11 cellular contexts compared by ENCODE assay signal in genomic region chr14:100106661-100107112, GRCh38. TPM values are rescaled to one million over a fixed set of nuclear protein-coding genes. Genes with fewer than 3 reads are reported as not detected.
A peak's percentile ranks its signal among the peaks of the same experiment; 100 is the strongest.
DNase-seq lines count a peak whose midpoint lies in the region; ATAC-seq, FAIRE-seq and TF ChIP-seq lines count a peak whose summit lies in the region.
"Had no signal": no experiment of that assay in that cellular context is flagged by ENCODE, and none has a peak within 500 bp of the region (broad histone marks: within the 10 kb centered on the region; RNA-seq: fewer than 3 reads in every experiment).

No MANE protein-coding gene starts in this region.

- peaks cover 81% of the 10 kb centered on the region for H3K4me1 Mint-ChIP-seq in activated naive CD8-positive, alpha-beta T cell treated with anti-CD3 and anti-CD28 coated beads, Interleukin-2, amount 50 U/mL, for 24 hours

- H3K4me3 Mint-ChIP-seq in activated naive CD8-positive, alpha-beta T cell treated with anti-CD3 and anti-CD28 coated beads, Interleukin-2, amount 50 U/mL, for 24 hours = peak overlapping the region; percentile 65

- DNase-seq in stimulated activated CD4-positive, alpha-beta T cell treated with anti-CD3 and anti-CD28 coated beads, Interleukin-15, amount 100 ng/mL, for 24 hours = peak; percentile 35
- no peak for DNase-seq in stimulated activated CD4-positive, alpha-beta T cell treated with anti-CD3 and anti-CD28 coated beads, Interleukin-4, amount 100 ng/mL, for 4 hours
- no peak for DNase-seq in activated naive CD8-positive, alpha-beta T cell treated with anti-CD3 and anti-CD28 coated beads, Interleukin-2, amount 50 U/mL, for 24 hours
- no peak for DNase-seq in left lobe of liver (ENCODE audit: low spot score)
- no peak for DNase-seq in DMS53 (lab: John Stamatoyannopoulos, UW)
- no peak for DNase-seq in GM12892 (ENCODE audit: insufficient read length)
- DNase-seq in NCI-H2029 (lab: John Stamatoyannopoulos, UW) = no peak
- DNase-seq in activated gamma-delta T cell treated with Interleukin-2 at 50 U/mL for 16 hours = no peak

- no peak for ATAC-seq in activated naive CD8-positive, alpha-beta T cell treated with anti-CD3 and anti-CD28 coated beads, Interleukin-2, amount 50 U/mL, for 24 hours
- peak; percentile 13 for ATAC-seq in left lobe of liver

- TF ChIP-seq POLR2A in GM12892 (IDR thresholded peaks at IDR 0.05; ENCODE audit: low read depth, low read length) = no peak

- no peaks in the 10 kb centered on the region for H3K9me3 Mint-ChIP-seq in activated naive CD8-positive, alpha-beta T cell treated with anti-CD3 and anti-CD28 coated beads, Interleukin-2, amount 50 U/mL, for 24 hours

- H3K36me3 Mint-ChIP-seq in activated naive CD8-positive, alpha-beta T cell treated with anti-CD3 and anti-CD28 coated beads, Interleukin-2, amount 50 U/mL, for 24 hours (ENCODE audit: low read depth) = peaks cover 48% of the 10 kb centered on the region

- H3K27me3 Mint-ChIP-seq in activated naive CD8-positive, alpha-beta T cell treated with anti-CD3 and anti-CD28 coated beads, Interleukin-2, amount 50 U/mL, for 24 hours = no peaks in the 10 kb centered on the region

- no peak for FAIRE-seq in GM12892 (lab: Jason Lieb, UNC)
- FAIRE-seq: frontal cortex, H54 had no signal

- peak overlapping the region; percentile 94 for H3K27ac Mint-ChIP-seq in activated naive CD8-positive, alpha-beta T cell treated with anti-CD3 and anti-CD28 coated beads, Interleukin-2, amount 50 U/mL, for 24 hours

RNA-seq across cellular contexts. Expression of gene EVL, which starts 41.5 kb away (rescaled TPM):
- total RNA-seq in left lobe of liver = 76.2 TPM
- 149 TPM for polyA plus RNA-seq in GM12892 (2012; ENCODE audit: missing spikeins)

RNA-seq across cellular contexts. Expression of gene DEGS2, which starts 52.8 kb away (rescaled TPM):
- 0.93 TPM for total RNA-seq in left lobe of liver
- polyA plus RNA-seq in GM12892 (2012; ENCODE audit: missing spikeins) = 0.17 TPM
- total RNA-seq: LHCN-M2 had no signal
